In the genomic region with DNA sequence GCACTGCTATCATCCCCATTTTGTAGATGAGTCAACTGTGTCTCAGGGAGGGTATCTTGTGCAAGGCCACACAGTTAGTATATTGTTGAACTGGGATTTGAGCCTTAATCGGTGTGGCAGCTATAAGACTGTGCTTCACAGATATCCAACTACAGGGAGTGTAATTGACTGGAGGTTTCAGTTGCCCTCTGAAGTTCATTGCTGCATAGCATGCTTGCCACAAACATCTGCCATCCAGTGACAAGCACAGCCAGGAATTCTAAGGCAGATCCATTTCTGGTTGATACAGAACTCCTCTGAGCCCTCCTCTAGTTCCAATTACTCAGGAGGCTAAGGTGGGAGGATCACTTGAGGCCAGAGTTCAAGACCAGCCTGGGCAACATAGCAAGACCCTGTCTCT, we compare ENCODE assay signal across 22 cellular contexts. TPM values are rescaled to one million over a fixed set of nuclear protein-coding genes. Genes with fewer than 3 reads are reported as not detected.
DNase-seq lines count a peak whose midpoint lies in the region; ATAC-seq and TF ChIP-seq lines count a peak whose summit lies in the region.
"Had no signal": no experiment of that assay in that cellular context is flagged by ENCODE, and none has a peak within 500 bp of the region (broad histone marks: within the 10 kb centered on the region; RNA-seq: fewer than 3 reads in every experiment).

No MANE protein-coding gene starts in this region.

- no peaks in the 10 kb centered on the region for H3K36me3 Mint-ChIP-seq in HFFc6 (ENCODE audit: low read depth)
- no peaks in the 10 kb centered on the region for H3K36me3 Mint-ChIP-seq in CD4-positive, alpha-beta T cell (ENCODE audit: low read depth)
- H3K36me3 Mint-ChIP-seq: CD14-positive monocyte had no signal

- H3K27ac Mint-ChIP-seq in HFFc6: no peak overlapping the region
- no peak overlapping the region for H3K27ac Mint-ChIP-seq in CD4-positive, alpha-beta T cell
- H3K27ac Mint-ChIP-seq: CD14-positive monocyte, GM23338 had no signal

- TF ChIP-seq CTCF in HFFc6 (IDR thresholded peaks at IDR 0.05) (no peak), ovary (IDR thresholded peaks at IDR 0.05) (no peak)
- TF ChIP-seq CTCF in CD4-positive, alpha-beta T cell (IDR thresholded peaks at IDR 0.05): no peak

- H3K9me3 Mint-ChIP-seq in HFFc6: peaks cover 6% of the 10 kb centered on the region; the same call in 1 of the 2 replicates
- H3K9me3 Mint-ChIP-seq in CD4-positive, alpha-beta T cell: peaks cover 5% of the 10 kb centered on the region
- H3K9me3 Mint-ChIP-seq: GM23338 had no signal

- H3K4me1 Mint-ChIP-seq in HFFc6 (ENCODE audit: low read depth): no peaks in the 10 kb centered on the region; the same call in 1 of the 2 replicates
- no peaks in the 10 kb centered on the region for H3K4me1 Mint-ChIP-seq in CD4-positive, alpha-beta T cell (ENCODE audit: low read depth)
- H3K4me1 Mint-ChIP-seq: CD14-positive monocyte, GM23338 had no signal

- no peak for TF ChIP-seq POLR2A in ovary (IDR thresholded peaks at IDR 0.05)

- no peak overlapping the region for H3K9ac ChIP-seq in adipocyte (ENCODE audit: low read length)

- no peak overlapping the region for H3K4me3 ChIP-seq in adipocyte (ENCODE audit: low read length)
- no peak overlapping the region for H3K4me3 ChIP-seq in ovary
- H3K4me3 ChIP-seq: GM23338, SJCRH30 had no signal

- TF ChIP-seq EP300 in ovary (IDR thresholded peaks at IDR 0.05): no peak

- DNase-seq in AG08396 (ENCODE audit: low spot score): peak; percentile 38
- peak; percentile 30 for DNase-seq in HFFc6
- DNase-seq in adipocyte (ENCODE audit: low read depth): peak; percentile 18
- peak; percentile 22 for DNase-seq in iris pigment epithelial cell (ENCODE audit: low read depth)
- DNase-seq in CD1c-positive myeloid dendritic cell (ENCODE audit: extremely low spot score): no peak
- no peak for DNase-seq in ovary
- no peak for DNase-seq in CD4-positive, alpha-beta T cell
- DNase-seq: Caco-2, DMS53, MV-4-11, NCI-H1417 treated with DMSO at 0.1 percent for 48 hours, NCI-H2029, NCI-H2171, NCI-H748 treated with DMSO at 0.1 percent for 48 hours, OCI-M1 had no signal

- WGBS in ovary, 3 donors: 80 to 87% (median 86%) methylated on average over 1 of the region's 1 CpG

- POLR2A ChIA-PET in CD4-positive, alpha-beta T cell (lab: Charles Lee): no interaction called here

- intact Hi-C loops in ovary (cut with DNase I): no loop called here
- intact Hi-C loops in CD4-positive, alpha-beta T cell (cut with DNase I, micrococcal nuclease): no loop called here

- no peak overlapping the region for H3K27ac ChIP-seq in ovary
- H3K27ac ChIP-seq in CD4-positive, alpha-beta T cell (ENCODE audit: low read depth, low read length): no peak overlapping the region
- H3K27ac ChIP-seq: RWPE1, SJCRH30 had no signal

- no peaks in the 10 kb centered on the region for H3K27me3 ChIP-seq in adipocyte (replicated peaks; ENCODE audit: control insufficient read depth, insufficient read depth, low read length)
- no peaks in the 10 kb centered on the region for H3K27me3 ChIP-seq in ovary
- H3K27me3 ChIP-seq in CD4-positive, alpha-beta T cell (ENCODE audit: control insufficient read depth, insufficient read depth, low read length): no peaks in the 10 kb centered on the region
- H3K27me3 ChIP-seq: SJCRH30 had no signal

- H3K9me3 ChIP-seq in adipocyte (ENCODE audit: control insufficient read depth, low read length) (peaks cover 5% of the 10 kb centered on the region), ovary (no peaks in the 10 kb centered on the region)
- H3K9me3 ChIP-seq in CD4-positive, alpha-beta T cell (ENCODE audit: control insufficient read depth, low read length): no peaks in the 10 kb centered on the region
- H3K9me3 ChIP-seq: Caco-2, SJCRH30 had no signal

- no peaks in the 10 kb centered on the region for H3K36me3 ChIP-seq in adipocyte (ENCODE audit: control insufficient read depth, insufficient read depth, low read length, severe bottlenecking)
- no peaks in the 10 kb centered on the region for H3K36me3 ChIP-seq in ovary
- H3K36me3 ChIP-seq: SJCRH30 had no signal

- H3K4me3 Mint-ChIP-seq in HFFc6: no peak overlapping the region
- H3K4me3 Mint-ChIP-seq in CD4-positive, alpha-beta T cell: no peak overlapping the region
- H3K4me3 Mint-ChIP-seq: CD14-positive monocyte, GM23338 had no signal

- no peak for ATAC-seq in HG03571 (IDR thresholded peaks at IDR 0.05; ENCODE audit: unreplicated experiment)
- no peak for ATAC-seq in CD4-positive, alpha-beta T cell (ENCODE audit: poor library complexity)
- ATAC-seq: GM23338 had no signal

- H3K4me1 ChIP-seq in adipocyte (ENCODE audit: control insufficient read depth, insufficient read depth, low read length) (no peaks in the 10 kb centered on the region), ovary (ENCODE audit: insufficient read depth) (no peaks in the 10 kb centered on the region)
- H3K4me1 ChIP-seq: Caco-2, SJCRH30 had no signal

- CTCF ChIA-PET in CD4-positive, alpha-beta T cell (lab: Charles Lee): no interaction called here

- peaks cover 13% of the 10 kb centered on the region for H3K27me3 Mint-ChIP-seq in HFFc6 (ENCODE audit: insufficient read depth)
- no peaks in the 10 kb centered on the region for H3K27me3 Mint-ChIP-seq in CD4-positive, alpha-beta T cell

RNA-seq across cellular contexts. Expression of gene FSD2, which starts 16.4 kb away (rescaled TPM):
- not detected for total RNA-seq in HFFc6 (2021; fragmentation: NEBNext Ultra II Directional; extraction: Animal tissue kit (Norgen Biotek cat#: 25700))
- total RNA-seq in ovary: under 1 TPM in 1 of 7 donors, not detected in 6; 0.05 TPM
- polyA plus RNA-seq in ovary: under 1 TPM in 1 of 2 donors, not detected in 1; 0.01 TPM
- not detected for total RNA-seq in CD4-positive, alpha-beta T cell
- total RNA-seq: Caco-2, GM23338, HT1080, NCI-H460 had no signal

RNA-seq across cellular contexts. Expression of gene WHAMM, which starts 19.9 kb away (rescaled TPM):
- total RNA-seq in HFFc6 (2021; fragmentation: NEBNext Ultra II Directional; extraction: Animal tissue kit (Norgen Biotek cat#: 25700)): 1 to 10 TPM; 5.8 to 7.4 (median 6.3) TPM
- 10 to 100 TPM in 1 of 7 donors, 1 to 10 TPM in 6; 7.6 to 12.5 (median 8.5) TPM for total RNA-seq in ovary
- 10 to 100 TPM in 1 of 2 donors, 1 to 10 TPM in 1; 6.5 to 10.2 TPM for polyA plus RNA-seq in ovary
- 10 to 100 TPM; 86.4 to 87.7 TPM for total RNA-seq in CD4-positive, alpha-beta T cell

Comparison
In these comparisons a context has a peak if more than half of its experiments do, and no peak if none do; other contexts are left out.
1. DNase-seq: peak in AG08396 (single experiment), HFFc6 (single experiment), adipocyte (single experiment) and iris pigment epithelial cell (single experiment); none in CD1c-positive myeloid dendritic cell (single experiment), ovary (0 of 5) and CD4-positive, alpha-beta T cell (0 of 10).
2. RNA of gene WHAMM, which starts 19.9 kb away (total RNA-seq): 86.4 to 87.7 TPM in CD4-positive, alpha-beta T cell; 7.6 to 12.5 TPM in ovary and 5.8 to 7.4 TPM in HFFc6; every median in the first group is over 4 times any median in the second.